In the genomic region with DNA sequence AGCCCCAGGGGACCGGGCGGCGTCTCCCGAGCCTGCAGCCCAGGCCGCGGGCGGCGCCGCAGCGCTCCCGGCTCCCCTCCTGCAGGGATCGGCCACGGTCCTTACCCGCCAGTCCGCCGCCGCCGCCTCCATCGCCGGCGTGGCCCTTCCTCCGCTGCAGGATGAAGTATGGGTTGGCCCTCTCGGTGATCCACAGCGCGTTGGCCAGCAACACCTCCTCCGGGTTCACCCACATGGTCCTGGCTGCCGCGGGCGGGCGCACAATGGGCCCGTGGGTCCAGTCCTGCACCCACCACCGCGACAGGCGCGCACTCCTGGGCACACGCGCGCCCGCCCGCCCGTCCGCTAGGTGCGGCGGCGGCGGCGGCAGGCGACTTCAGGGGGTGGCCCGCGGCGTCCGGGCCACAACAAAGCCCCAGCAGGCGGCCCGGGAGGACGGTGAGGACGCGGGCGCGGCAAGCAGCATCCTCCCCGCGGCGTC, we compare ENCODE assay signal across 8 cellular contexts. TPM values are rescaled to one million over a fixed set of nuclear protein-coding genes. Genes with fewer than 3 reads are reported as not detected.
DNase-seq lines count a peak whose midpoint lies in the region; ATAC-seq and TF ChIP-seq lines count a peak whose summit lies in the region.

No MANE protein-coding gene starts in this region.

- H3K36me3 Mint-ChIP-seq in activated CD4-positive, alpha-beta T cell treated with anti-CD3 and anti-CD28 coated beads, Interleukin-2, amount 10 ng/mL, durations not matched to agents 24 days and 14 days (ENCODE audit: low read depth) = no peaks in the 10 kb centered on the region
- H3K36me3 Mint-ChIP-seq in activated naive CD8-positive, alpha-beta T cell = no peaks in the 10 kb centered on the region

- DNase-seq in activated CD4-positive, alpha-beta T cell treated with anti-CD3 and anti-CD28 coated beads, Interleukin-2, amount 10 ng/mL, durations not matched to agents 24 days and 14 days = peak; percentile 66
- no peak for DNase-seq in activated CD4-positive, alpha-beta T cell treated with anti-CD3 and anti-CD28 coated beads for 1 hour
- DNase-seq in HuH-7.5 (ENCODE audit: low spot score) = peak; percentile 16
- peak; percentile 67 to 73 for DNase-seq in cardiac muscle cell (ENCODE audit: low read depth in 1 of 2, low spot score in 1 of 2)
- no peak for DNase-seq in omental fat pad (ENCODE audit: low spot score)
- DNase-seq in HUDEP-2 (lab: John Stamatoyannopoulos, UW; ENCODE audit: unreplicated experiment in 76 of 76) = no peak

- intact Hi-C loops in activated CD4-positive, alpha-beta T cell treated with anti-CD3 and anti-CD28 coated beads, Interleukin-2, amount 10 ng/mL, durations not matched to agents 24 days and 14 days (cut with micrococcal nuclease) = no loop called here

- H3K36me3 ChIP-seq in cardiac muscle cell = no peaks in the 10 kb centered on the region

- H3K27ac ChIP-seq in cardiac muscle cell = peak overlapping the region; percentile 82

- ATAC-seq in GM21717 (IDR thresholded peaks at IDR 0.05; ENCODE audit: unreplicated experiment) (peak; percentile 53), omental fat pad (ENCODE audit: low FRiP score) (peak; percentile 65)

- no peak for TF ChIP-seq CTCF in cardiac muscle cell (IDR thresholded peaks at IDR 0.05; ENCODE audit: low read depth, low read length)
- no peak for TF ChIP-seq CTCF in omental fat pad (IDR thresholded peaks at IDR 0.05)

- H3K9me3 ChIP-seq in cardiac muscle cell (ENCODE audit: low read depth) = no peaks in the 10 kb centered on the region

- peaks cover 7% of the 10 kb centered on the region for H3K4me1 ChIP-seq in cardiac muscle cell (ENCODE audit: low read depth)

- no peaks in the 10 kb centered on the region for H3K4me1 Mint-ChIP-seq in activated CD4-positive, alpha-beta T cell treated with anti-CD3 and anti-CD28 coated beads, Interleukin-2, amount 10 ng/mL, durations not matched to agents 24 days and 14 days
- peaks cover 8% of the 10 kb centered on the region for H3K4me1 Mint-ChIP-seq in activated naive CD8-positive, alpha-beta T cell (ENCODE audit: low read depth)

- H3K27ac Mint-ChIP-seq in activated CD4-positive, alpha-beta T cell treated with anti-CD3 and anti-CD28 coated beads, Interleukin-2, amount 10 ng/mL, durations not matched to agents 24 days and 14 days = no peak overlapping the region
- no peak overlapping the region for H3K27ac Mint-ChIP-seq in activated naive CD8-positive, alpha-beta T cell

- H3K27me3 Mint-ChIP-seq in activated CD4-positive, alpha-beta T cell treated with anti-CD3 and anti-CD28 coated beads, Interleukin-2, amount 10 ng/mL, durations not matched to agents 24 days and 14 days = peaks cover 59% of the 10 kb centered on the region
- peaks cover 42% of the 10 kb centered on the region for H3K27me3 Mint-ChIP-seq in activated naive CD8-positive, alpha-beta T cell

- peak overlapping the region; percentile 27 for H3K4me3 Mint-ChIP-seq in activated CD4-positive, alpha-beta T cell treated with anti-CD3 and anti-CD28 coated beads, Interleukin-2, amount 10 ng/mL, durations not matched to agents 24 days and 14 days
- peak overlapping the region; percentile 27 for H3K4me3 Mint-ChIP-seq in activated naive CD8-positive, alpha-beta T cell

- no peaks in the 10 kb centered on the region for H3K27me3 ChIP-seq in cardiac muscle cell

- no peaks in the 10 kb centered on the region for H3K9me3 Mint-ChIP-seq in activated CD4-positive, alpha-beta T cell treated with anti-CD3 and anti-CD28 coated beads, Interleukin-2, amount 10 ng/mL, durations not matched to agents 24 days and 14 days
- H3K9me3 Mint-ChIP-seq in activated naive CD8-positive, alpha-beta T cell (ENCODE audit: low read depth) = no peaks in the 10 kb centered on the region

- H3K4me3 ChIP-seq in cardiac muscle cell = peak overlapping the region; percentile 82

RNA-seq across cellular contexts. Expression of a gene that starts 0.3 kb away (rescaled TPM):
- total RNA-seq in activated CD4-positive, alpha-beta T cell treated with anti-CD3 and anti-CD28 coated beads, Interleukin-2, amount 10 ng/mL, durations not matched to agents 24 days and 14 days = not detected in 2 replicates
- total RNA-seq in cardiac muscle cell (4.9 and 5.2 TPM in 2 replicates), omental fat pad (10 to 100 TPM; 29.6 to 60.3 (median 48.3) TPM)
- 1.9 and 3.4 TPM in 2 replicates for polyA plus RNA-seq in cardiac muscle cell

Comparison
In these comparisons a context has a peak if more than half of its experiments do, and no peak if none do; other contexts are left out.
1. DNase-seq: peak in activated CD4-positive, alpha-beta T cell treated with anti-CD3 and anti-CD28 coated beads, Interleukin-2, amount 10 ng/mL, durations not matched to agents 24 days and 14 days (single experiment), HuH-7.5 (single experiment) and cardiac muscle cell (2 of 2); none in activated CD4-positive, alpha-beta T cell treated with anti-CD3 and anti-CD28 coated beads for 1 hour (single experiment), omental fat pad (single experiment) and HUDEP-2 (0 of 76).